In genomic region chr20:10832146-10832545, GRCh38 we compare ENCODE assay signal across 20 cellular contexts.
"Had no signal": no experiment of that assay in that cellular context is flagged by ENCODE, and none has a peak within 500 bp of the region (broad histone marks: within the 10 kb centered on the region; RNA-seq: fewer than 3 reads in every experiment).

No MANE protein-coding gene starts in this region.

- H3K27ac ChIP-seq: left ventricle myocardium inferior, tibial nerve, uterus had no signal

- H3K4me1 ChIP-seq: left ventricle myocardium inferior, tibial nerve, uterus had no signal

- H3K27me3 ChIP-seq: tibial nerve, uterus had no signal

- H3K36me3 ChIP-seq: left ventricle myocardium inferior, tibial nerve, uterus had no signal

- H3K4me3 ChIP-seq: left ventricle myocardium inferior, tibial nerve, uterus had no signal

- H3K9me3 ChIP-seq: left ventricle myocardium inferior, tibial nerve, uterus had no signal

- DNase-seq: activated CD4-positive, alpha-beta T cell treated with anti-CD3 and anti-CD28 coated beads, Interleukin-2, amount 10 ng/mL, durations not matched to agents 24 days and 14 days; activated CD8-positive, alpha-beta T cell treated with anti-CD3 and anti-CD28 coated beads for 36 hours; activated naive CD4-positive, alpha-beta T cell; activated naive CD8-positive, alpha-beta T cell treated with anti-CD3 and anti-CD28 coated beads for 36 hours; activated T-cell treated with anti-CD3 and anti-CD28 coated beads, Interleukin-2, amount 50 U/mL, for 1 hour; anterior cingulate cortex; dermis blood vessel endothelial cell; effector memory CD8-positive, alpha-beta T cell; foreskin melanocyte; hypothalamus; kidney; left ventricle myocardium inferior; occipital lobe; posterior cingulate gyrus; retina; stimulated activated naive CD8-positive, alpha-beta T cell treated with anti-CD3 and anti-CD28 coated beads, Interleukin-15, Interleukin-2, amounts not matched to agents 100 U/mL and 50 U/mL, for 24 hours; substantia nigra; uterus had no signal

- ATAC-seq: activated CD8-positive, alpha-beta T cell treated with anti-CD3 and anti-CD28 coated beads for 36 hours; activated T-helper 17 cell treated with anti-CD3 and anti-CD28 coated beads, Interleukin-2, amount 50 U/mL, for 72 hours; effector memory CD8-positive, alpha-beta T cell; stimulated activated naive CD8-positive, alpha-beta T cell treated with anti-CD3 and anti-CD28 coated beads, Interleukin-15, Interleukin-2, amounts not matched to agents 100 U/mL and 50 U/mL, for 24 hours had no signal
